In the genomic region with DNA sequence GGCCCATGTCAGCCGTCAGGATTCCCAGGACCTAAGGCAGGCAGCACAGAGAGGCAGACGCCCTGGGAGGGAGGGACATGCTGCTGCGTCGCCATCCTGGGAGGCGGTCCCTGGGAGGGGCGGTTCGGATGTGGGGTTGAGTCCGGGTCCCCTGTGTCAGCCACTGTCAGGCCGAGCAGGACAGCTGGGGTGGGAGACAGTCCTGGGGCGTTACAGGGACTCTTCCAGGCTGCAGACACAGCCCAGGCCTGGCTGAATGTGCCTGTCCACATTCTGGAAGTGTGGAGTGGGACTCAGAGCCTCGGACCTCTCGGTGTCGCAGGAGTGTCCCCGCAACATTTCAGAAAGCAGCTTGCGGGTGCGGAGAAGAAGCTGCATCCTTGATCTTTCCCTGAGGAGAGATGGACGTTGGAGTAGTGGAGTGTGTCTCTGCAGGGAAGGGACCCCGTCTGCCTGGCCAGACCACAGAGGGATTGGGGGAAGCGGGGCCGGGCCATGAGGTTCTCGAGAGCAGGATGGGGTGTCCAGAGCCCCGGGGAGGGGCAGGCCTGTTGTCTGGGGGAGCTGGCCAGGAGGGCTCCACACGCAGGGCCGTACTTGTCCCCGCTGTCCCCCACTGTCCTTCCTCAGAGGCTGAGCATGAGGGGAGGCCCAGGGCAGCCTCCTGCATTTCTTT, we compare ENCODE assay signal across 26 cellular contexts. TPM values are rescaled to one million over a fixed set of nuclear protein-coding genes. Genes with fewer than 3 reads are reported as not detected.
DNase-seq lines count a peak whose midpoint lies in the region; TF ChIP-seq lines count a peak whose summit lies in the region.
"Had no signal": no experiment of that assay in that cellular context is flagged by ENCODE, and none has a peak within 500 bp of the region (broad histone marks: within the 10 kb centered on the region; RNA-seq: fewer than 3 reads in every experiment).

No MANE protein-coding gene starts in this region.

- H3K36me3 Mint-ChIP-seq in CD8-positive, alpha-beta memory T cell, result peaks cover 13 to 86% (median 14%) of the 10 kb centered on the region in 3 donors

- CTCF ChIA-PET in CD8-positive, alpha-beta memory T cell (lab: Charles Lee), result no interaction called here

- peaks cover 18% of the 10 kb centered on the region for H3K4me1 ChIP-seq in CD8-positive, alpha-beta memory T cell (ENCODE audit: insufficient read depth, low read length)

- no peak overlapping the region for H3K4me3 ChIP-seq in CD8-positive, alpha-beta memory T cell (ENCODE audit: low read length)
- H3K4me3 ChIP-seq: A549, upper lobe of left lung had no signal

- no peaks in the 10 kb centered on the region for H3K9me3 Mint-ChIP-seq in CD8-positive, alpha-beta memory T cell
- H3K9me3 Mint-ChIP-seq: activated B cell treated with CpG ODN at 0.5 μM for 24 hours; activated CD8-positive, alpha-beta T cell treated with anti-CD3 and anti-CD28 coated beads for 36 hours; activated T-helper 17 cell treated with anti-CD3 and anti-CD28 coated beads, Interleukin-2, amount 50 U/mL, for 72 hours had no signal

- peaks cover 27 to 39% (median 34%) of the 10 kb centered on the region in 3 donors for H3K4me1 Mint-ChIP-seq in CD8-positive, alpha-beta memory T cell

- no peaks in the 10 kb centered on the region for H3K27me3 Mint-ChIP-seq in CD8-positive, alpha-beta memory T cell
- H3K27me3 Mint-ChIP-seq: activated B cell treated with CpG ODN at 0.5 μM for 24 hours; activated CD8-positive, alpha-beta T cell treated with anti-CD3 and anti-CD28 coated beads for 36 hours; activated T-helper 17 cell treated with anti-CD3 and anti-CD28 coated beads, Interleukin-2, amount 50 U/mL, for 72 hours had no signal

- H3K27me3 ChIP-seq in CD8-positive, alpha-beta memory T cell (ENCODE audit: insufficient read depth, low read length, poor library complexity, severe bottlenecking), result no peaks in the 10 kb centered on the region
- H3K27me3 ChIP-seq: upper lobe of left lung had no signal

- no peak overlapping the region for H3K4me3 Mint-ChIP-seq in CD8-positive, alpha-beta memory T cell
- H3K4me3 Mint-ChIP-seq: activated B cell treated with CpG ODN at 0.5 μM for 24 hours; activated CD8-positive, alpha-beta T cell treated with anti-CD3 and anti-CD28 coated beads for 36 hours; activated T-helper 17 cell treated with anti-CD3 and anti-CD28 coated beads, Interleukin-2, amount 50 U/mL, for 72 hours had no signal

- H3K27ac Mint-ChIP-seq in CD8-positive, alpha-beta memory T cell, result peak overlapping the region in 3 of 8 donors; percentile 55 to 67 (median 61)
- H3K27ac Mint-ChIP-seq: activated B cell treated with CpG ODN at 0.5 μM for 24 hours; activated CD8-positive, alpha-beta T cell treated with anti-CD3 and anti-CD28 coated beads for 36 hours had no signal

- DNase-seq in activated CD8-positive, alpha-beta memory T cell treated with anti-CD3 and anti-CD28 coated beads, Interleukin-2, amount 50 U/mL, for 48 hours, result peak; percentile 50
- no peak for DNase-seq in activated CD8-positive, alpha-beta memory T cell treated with anti-CD3 and anti-CD28 coated beads for 24 hours
- DNase-seq in GM20000 (ENCODE audit: low spot score) (peak; percentile 27), islet precursor cell (peak; percentile 50), RKO (ENCODE audit: low spot score) (no peak), iPS-NIHi11 (ENCODE audit: low spot score) (no peak)
- DNase-seq in stimulated activated CD8-positive, alpha-beta memory T cell treated with anti-CD3 and anti-CD28 coated beads, Interleukin-4, amount 100 ng/mL, for 48 hours, result peak; percentile 18
- DNase-seq in CD8-positive, alpha-beta memory T cell, result no peak
- DNase-seq: activated B cell treated with CpG ODN at 0.5 μM for 24 hours; activated CD8-positive, alpha-beta T cell treated with anti-CD3 and anti-CD28 coated beads for 36 hours; C1 segment of cervical spinal cord; cerebellar nuclear complex; foreskin fibroblast; HCEC 1CT; IMR-90; NCI-H1436; NCI-H524; occipital lobe; stimulated activated CD4-positive, alpha-beta T cell treated with anti-CD3 and anti-CD28 coated beads, Interleukin-4, amount 100 ng/mL, for 1 hour; upper lobe of left lung had no signal

- H3K27ac ChIP-seq in CD8-positive, alpha-beta memory T cell (ENCODE audit: low read depth, low read length), result no peak overlapping the region
- H3K27ac ChIP-seq: A549, upper lobe of left lung had no signal

- H3K36me3 ChIP-seq in CD8-positive, alpha-beta memory T cell (ENCODE audit: insufficient read depth, low read length), result peaks cover 63% of the 10 kb centered on the region

- POLR2A ChIA-PET in CD8-positive, alpha-beta memory T cell (lab: Charles Lee), result no interaction called here

- no peaks in the 10 kb centered on the region for H3K9me3 ChIP-seq in CD8-positive, alpha-beta memory T cell (ENCODE audit: low read length)

- no peak for TF ChIP-seq CTCF in GM20000 (IDR thresholded peaks at IDR 0.05; ENCODE audit: extremely low read depth, missing control alignments)

RNA-seq across cellular contexts. Expression of gene AKAP17A, which starts 6.1 kb away (rescaled TPM):
- 10 to 100 TPM; 73.0 to 74.5 TPM for total RNA-seq in CD8-positive, alpha-beta memory T cell
- polyA plus RNA-seq in CD8-positive, alpha-beta memory T cell, result 52.1 TPM

RNA-seq across cellular contexts. Expression of gene ASMT, which starts 17.4 kb away (rescaled TPM):
- total RNA-seq in CD8-positive, alpha-beta memory T cell, result 1 to 10 TPM; 1.9 to 2.1 TPM
- polyA plus RNA-seq in CD8-positive, alpha-beta memory T cell, result 0.40 TPM
- total RNA-seq: G401, IMR-90, lower leg skin, M059J, renal cortical epithelial cell had no signal
- polyA plus RNA-seq: IMR-90 had no signal

Comparison
In these comparisons a context has a peak if more than half of its experiments do, and no peak if none do; other contexts are left out.
1. DNase-seq: peak in activated CD8-positive, alpha-beta memory T cell treated with anti-CD3 and anti-CD28 coated beads, Interleukin-2, amount 50 U/mL, for 48 hours (single experiment), GM20000 (single experiment), islet precursor cell (single experiment) and stimulated activated CD8-positive, alpha-beta memory T cell treated with anti-CD3 and anti-CD28 coated beads, Interleukin-4, amount 100 ng/mL, for 48 hours (single experiment); none in activated CD8-positive, alpha-beta memory T cell treated with anti-CD3 and anti-CD28 coated beads for 24 hours (single experiment), RKO (single experiment), CD8-positive, alpha-beta memory T cell (0 of 5) and iPS-NIHi11 (single experiment).